In genomic region chr1:233328661-233329498, GRCh38 we compare ENCODE assay signal across 1 cellular context.
TF ChIP-seq lines count a peak whose summit lies in the region.

No MANE protein-coding gene starts in this region.

TF ChIP-seq in SK-N-SH, 30 proteins besides CTCF, POLR2A, EP300 and RAD21 (continued from another document):
- no peak for TF ChIP-seq CHD2 (IDR thresholded peaks at IDR 0.05; ENCODE audit: low read length, partially characterized antibody)
- no peak for TF ChIP-seq YY1 (IDR thresholded peaks at IDR 0.05; ENCODE audit: low read depth)
- TF ChIP-seq GATA2 (CRISPR knock-in tag; IDR thresholded peaks at IDR 0.05) = no peak
- no peak for TF ChIP-seq NRF1 (IDR thresholded peaks at IDR 0.05; ENCODE audit: low read depth, low read length)
- no peak for TF ChIP-seq REST (IDR thresholded peaks at IDR 0.05; ENCODE audit: low read depth, low read length)
- TF ChIP-seq MXI1 (IDR thresholded peaks at IDR 0.05; ENCODE audit: low read depth, low read length) = no peak
- TF ChIP-seq FOXJ3 (CRISPR knock-in tag; IDR thresholded peaks at IDR 0.05) = no peak
- no peak for TF ChIP-seq RXRA (IDR thresholded peaks at IDR 0.05; ENCODE audit: borderline replicate concordance, low read depth)
- TF ChIP-seq NFIC (IDR thresholded peaks at IDR 0.05; ENCODE audit: borderline replicate concordance) = no peak
